ENCODE assay signal across 29 cellular contexts in the genomic region with DNA sequence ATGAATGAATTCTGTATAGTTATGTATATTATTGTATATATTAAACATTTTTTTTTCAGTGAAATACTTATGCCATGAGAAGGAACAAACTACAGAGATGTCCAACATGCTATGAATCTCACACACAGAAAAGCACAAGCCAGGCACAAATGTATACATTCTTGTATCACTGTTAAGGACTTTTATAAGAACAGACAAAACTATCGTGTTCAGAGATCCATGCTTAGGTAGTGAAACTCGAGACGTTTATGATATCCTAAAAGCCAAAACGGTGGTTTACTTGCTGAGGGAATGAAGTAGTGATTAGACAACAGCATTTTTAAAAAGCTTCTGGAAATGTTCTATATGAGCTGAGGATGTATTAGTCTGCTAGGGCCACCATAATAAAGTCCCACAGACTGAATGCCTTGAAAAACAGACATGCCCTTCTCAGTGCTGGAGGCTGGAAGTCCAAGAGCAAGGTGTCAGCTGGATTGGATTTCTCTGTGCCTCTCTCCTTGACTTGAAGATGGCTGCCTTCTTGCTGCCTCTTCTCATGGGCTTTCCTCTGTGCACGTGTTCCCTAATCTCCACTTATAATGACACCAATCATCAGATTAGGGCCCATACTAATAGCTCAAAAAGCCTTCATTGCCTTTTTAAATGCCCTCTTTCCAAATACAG. TPM values are rescaled to one million over a fixed set of nuclear protein-coding genes. Genes with fewer than 3 reads are reported as not detected.
DNase-seq lines count a peak whose midpoint lies in the region; FAIRE-seq and TF ChIP-seq lines count a peak whose summit lies in the region.
"Had no signal": no experiment of that assay in that cellular context is flagged by ENCODE, and none has a peak within 500 bp of the region (broad histone marks: within the 10 kb centered on the region; RNA-seq: fewer than 3 reads in every experiment).

No MANE protein-coding gene starts in this region.

- H3K79me2 ChIP-seq in MM.1S (ENCODE audit: low read length), result peaks cover 91% of the 10 kb centered on the region

- H3K36me3 Mint-ChIP-seq in T-helper 1 cell treated with Interleukin-12 subunit alpha and Interleukin-12 subunit beta and Interleukin-4 antibody, amounts not matched to agents 30 μg/mL and 1 μg/mL, for 36 hours (ENCODE audit: low read depth), result peaks cover 47% of the 10 kb centered on the region
- peaks cover 76% of the 10 kb centered on the region for H3K36me3 Mint-ChIP-seq in activated T-helper 2 cell treated with anti-CD3 and anti-CD28 coated beads, Interferon-gamma antibody, Interleukin-2, Interleukin-4, amounts not matched to agents 10 μg/mL and 5 μg/mL and 100 μg/mL, durations not matched to agents 14 hours and 24 hours and 36 hours (ENCODE audit: low read depth)
- H3K36me3 Mint-ChIP-seq: activated naive CD4-positive, alpha-beta T cell treated with anti-CD3 and anti-CD28 coated beads, Interleukin-2, amount 50 U/mL, for 24 hours; natural killer cell had no signal

- no peak overlapping the region for H3K9ac ChIP-seq in MM.1S (ENCODE audit: low read length)

- FAIRE-seq in D721Med (lab: Jason Lieb, UNC), result no peak
- FAIRE-seq: bronchial epithelial cell had no signal

- 85 to 90% (median 86%) methylated on average over 5 of the region's 5 CpGs for WGBS in ovary, 3 donors

- H3K9me3 Mint-ChIP-seq in T-helper 1 cell treated with Interleukin-12 subunit alpha and Interleukin-12 subunit beta and Interleukin-4 antibody, amounts not matched to agents 30 μg/mL and 1 μg/mL, for 36 hours, result no peaks in the 10 kb centered on the region
- no peaks in the 10 kb centered on the region for H3K9me3 Mint-ChIP-seq in activated T-helper 2 cell treated with anti-CD3 and anti-CD28 coated beads, Interferon-gamma antibody, Interleukin-2, Interleukin-4, amounts not matched to agents 10 μg/mL and 5 μg/mL and 100 μg/mL, durations not matched to agents 14 hours and 24 hours and 36 hours
- H3K9me3 Mint-ChIP-seq: activated naive CD4-positive, alpha-beta T cell treated with anti-CD3 and anti-CD28 coated beads, Interleukin-2, amount 50 U/mL, for 24 hours; activated T-cell treated with anti-CD3 and anti-CD28 coated beads, Interleukin-2, amount 50 U/mL, for 72 hours; natural killer cell had no signal

- peaks cover 37% of the 10 kb centered on the region for H3K36me3 ChIP-seq in MM.1S (replicated peaks; ENCODE audit: insufficient read depth, low read length)
- H3K36me3 ChIP-seq in ovary, result no peaks in the 10 kb centered on the region
- H3K36me3 ChIP-seq: stomach, thyroid gland, vagina had no signal

- peak overlapping the region; percentile 56 for H3K27ac Mint-ChIP-seq in T-helper 1 cell treated with Interleukin-12 subunit alpha and Interleukin-12 subunit beta and Interleukin-4 antibody, amounts not matched to agents 30 μg/mL and 1 μg/mL, for 36 hours
- peak overlapping the region; percentile 33 for H3K27ac Mint-ChIP-seq in activated T-helper 2 cell treated with anti-CD3 and anti-CD28 coated beads, Interferon-gamma antibody, Interleukin-2, Interleukin-4, amounts not matched to agents 10 μg/mL and 5 μg/mL and 100 μg/mL, durations not matched to agents 14 hours and 24 hours and 36 hours
- H3K27ac Mint-ChIP-seq: activated naive CD4-positive, alpha-beta T cell treated with anti-CD3 and anti-CD28 coated beads, Interleukin-2, amount 50 U/mL, for 24 hours; natural killer cell had no signal

- TF ChIP-seq POLR2A in ovary (IDR thresholded peaks at IDR 0.05), result no peak

- H3K9me3 ChIP-seq in MM.1S (replicated peaks; ENCODE audit: insufficient read depth, low read length) (no peaks in the 10 kb centered on the region), ovary (no peaks in the 10 kb centered on the region)
- H3K9me3 ChIP-seq: stomach, thyroid gland, vagina had no signal

- H3K4me3 Mint-ChIP-seq in T-helper 1 cell treated with Interleukin-12 subunit alpha and Interleukin-12 subunit beta and Interleukin-4 antibody, amounts not matched to agents 30 μg/mL and 1 μg/mL, for 36 hours, result no peak overlapping the region
- H3K4me3 Mint-ChIP-seq in activated T-helper 2 cell treated with anti-CD3 and anti-CD28 coated beads, Interferon-gamma antibody, Interleukin-2, Interleukin-4, amounts not matched to agents 10 μg/mL and 5 μg/mL and 100 μg/mL, durations not matched to agents 14 hours and 24 hours and 36 hours (ENCODE audit: low read depth), result no peak overlapping the region
- H3K4me3 Mint-ChIP-seq: activated naive CD4-positive, alpha-beta T cell treated with anti-CD3 and anti-CD28 coated beads, Interleukin-2, amount 50 U/mL, for 24 hours; natural killer cell had no signal

- H4K20me1 ChIP-seq in MM.1S (ENCODE audit: insufficient read depth, low read length), result peaks cover 7% of the 10 kb centered on the region; the same call in 1 of the 2 replicates

- H3F3A ChIP-seq in MM.1S (ENCODE audit: insufficient read depth, low read length), result peaks cover 9% of the 10 kb centered on the region; the same call in 1 of the 2 replicates

- peaks cover 7% of the 10 kb centered on the region for H3K4me1 ChIP-seq in MM.1S (ENCODE audit: low read length)
- peaks cover 10% of the 10 kb centered on the region for H3K4me1 ChIP-seq in ovary (ENCODE audit: insufficient read depth)

- no peaks in the 10 kb centered on the region for H3K9me2 ChIP-seq in MM.1S (replicated peaks; ENCODE audit: insufficient read depth, low read length)

- H2AFZ ChIP-seq in MM.1S (ENCODE audit: low read length), result no peak overlapping the region

- DNase-seq in T-helper 1 cell (no peak), D721Med (ENCODE audit: insufficient read length, low spot score) (peak; percentile 23), MM.1S (no peak), AG08395 (ENCODE audit: low spot score) (no peak), ovary (no peak)
- no peak for DNase-seq in activated T-helper 2 cell treated with anti-CD3 and anti-CD28 coated beads, Interferon-gamma antibody, Interleukin-2, Interleukin-4, amounts not matched to agents 10 μg/mL and 5 μg/mL and 100 μg/mL, durations not matched to agents 14 hours and 24 hours and 36 hours (ENCODE audit: low spot score)
- DNase-seq in effector CD8-positive, alpha-beta T cell (lab: John Stamatoyannopoulos, UW), result no peak
- DNase-seq: activated CD4-positive, alpha-beta T cell treated with anti-CD3 and anti-CD28 coated beads for 1 hour; activated CD8-positive, alpha-beta memory T cell treated with anti-CD3 and anti-CD28 coated beads, Interleukin-2, amount 10 ng/mL, durations not matched to agents 7 days and 5 days; activated T-cell treated with anti-CD3 and anti-CD28 coated beads, Interleukin-2, amount 50 U/mL, for 72 hours; anterior cingulate cortex; DMS53; GDM1; islet precursor cell; natural killer cell; NCI-H2029; NCI-H524 treated with DMSO at 0.1 percent for 48 hours; SIG-M5; stimulated activated CD4-positive, alpha-beta T cell treated with anti-CD3 and anti-CD28 coated beads, Interleukin-1b, Interleukin-23, amount 100 ng/mL, for 48 hours; stomach; SW 1271; thyroid gland had no signal

- no peaks in the 10 kb centered on the region for H3K27me3 Mint-ChIP-seq in T-helper 1 cell treated with Interleukin-12 subunit alpha and Interleukin-12 subunit beta and Interleukin-4 antibody, amounts not matched to agents 30 μg/mL and 1 μg/mL, for 36 hours (ENCODE audit: low read depth)
- H3K27me3 Mint-ChIP-seq in activated T-helper 2 cell treated with anti-CD3 and anti-CD28 coated beads, Interferon-gamma antibody, Interleukin-2, Interleukin-4, amounts not matched to agents 10 μg/mL and 5 μg/mL and 100 μg/mL, durations not matched to agents 14 hours and 24 hours and 36 hours (ENCODE audit: low read depth), result no peaks in the 10 kb centered on the region
- H3K27me3 Mint-ChIP-seq: activated CD8-positive, alpha-beta memory T cell treated with anti-CD3 and anti-CD28 coated beads, Interleukin-2, amount 10 ng/mL, durations not matched to agents 7 days and 5 days had no signal

- no peaks in the 10 kb centered on the region for H3K27me3 ChIP-seq in MM.1S (replicated peaks; ENCODE audit: insufficient read depth, low read length)
- H3K27me3 ChIP-seq in ovary, result no peaks in the 10 kb centered on the region
- H3K27me3 ChIP-seq: vagina had no signal

- TF ChIP-seq CTCF in D721Med (IDR thresholded peaks at IDR 0.05; ENCODE audit: insufficient read depth, missing control alignments) (no peak), MM.1S (IDR thresholded peaks at IDR 0.05; ENCODE audit: low read length) (no peak), ovary (IDR thresholded peaks at IDR 0.05) (no peak)

- intact Hi-C loops in activated T-helper 2 cell treated with anti-CD3 and anti-CD28 coated beads, Interferon-gamma antibody, Interleukin-2, Interleukin-4, amounts not matched to agents 10 μg/mL and 5 μg/mL and 100 μg/mL, durations not matched to agents 14 hours and 24 hours and 36 hours (cut with micrococcal nuclease), result no loop called here
- intact Hi-C loops in ovary (cut with DNase I), result no loop called here

- H3K27ac ChIP-seq in MM.1S (ENCODE audit: low read length) (no peak overlapping the region), ovary (no peak overlapping the region)
- H3K27ac ChIP-seq: 22Rv1, epithelial cell of prostate, stomach, thyroid gland, vagina had no signal

- peaks cover 46% of the 10 kb centered on the region for H3K4me1 Mint-ChIP-seq in T-helper 1 cell treated with Interleukin-12 subunit alpha and Interleukin-12 subunit beta and Interleukin-4 antibody, amounts not matched to agents 30 μg/mL and 1 μg/mL, for 36 hours (ENCODE audit: low read depth)
- H3K4me1 Mint-ChIP-seq in activated T-helper 2 cell treated with anti-CD3 and anti-CD28 coated beads, Interferon-gamma antibody, Interleukin-2, Interleukin-4, amounts not matched to agents 10 μg/mL and 5 μg/mL and 100 μg/mL, durations not matched to agents 14 hours and 24 hours and 36 hours (ENCODE audit: low read depth), result peaks cover 48% of the 10 kb centered on the region

- TF ChIP-seq EP300 in ovary (IDR thresholded peaks at IDR 0.05), result no peak

- no peak overlapping the region for H3K4me3 ChIP-seq in MM.1S (ENCODE audit: low read length)
- H3K4me3 ChIP-seq in ovary, result no peak overlapping the region
- H3K4me3 ChIP-seq: smooth muscle cell, stomach, thyroid gland, vagina had no signal

- peak overlapping the region; percentile 83; the same call in 1 of the 2 replicates for H3K4me2 ChIP-seq in MM.1S (ENCODE audit: low read depth, low read length)
- H3K4me2 ChIP-seq: smooth muscle cell had no signal

RNA-seq across cellular contexts. Expression of gene MKI67, which starts 4.3 kb away (rescaled TPM):
- total RNA-seq in activated T-helper 2 cell treated with anti-CD3 and anti-CD28 coated beads, Interferon-gamma antibody, Interleukin-2, Interleukin-4, amounts not matched to agents 10 μg/mL and 5 μg/mL and 100 μg/mL, durations not matched to agents 14 hours and 24 hours and 36 hours, result 163 and 165 TPM in 2 replicates
- 1 to 10 TPM in 2 of 7 donors, under 1 TPM in 4, not detected in 1; 0.10 to 3.6 (median 0.71) TPM for total RNA-seq in ovary
- 1 to 10 TPM in 1 of 2 donors, under 1 TPM in 1; 0.23 to 2.8 TPM for polyA plus RNA-seq in ovary

Comparison
In these comparisons a context has a peak if more than half of its experiments do, and no peak if none do; other contexts are left out.
1. RNA of gene MKI67, which starts 4.3 kb away (total RNA-seq): 163 to 165 TPM in activated T-helper 2 cell treated with anti-CD3 and anti-CD28 coated beads, Interferon-gamma antibody, Interleukin-2, Interleukin-4, amounts not matched to agents 10 μg/mL and 5 μg/mL and 100 μg/mL, durations not matched to agents 14 hours and 24 hours and 36 hours; 0.10 to 3.6 TPM in ovary; every median in the first group is over 10 times any median in the second.